In genomic region chr3:72176537-72177041, GRCh38 we compare ENCODE assay signal across 1 cellular context.
TF ChIP-seq lines count a peak whose summit lies in the region.

No MANE protein-coding gene starts in this region.

TF ChIP-seq in GM12878, 131 proteins besides CTCF, POLR2A, EP300 and RAD21 (continued from another document):
- no peak for TF ChIP-seq PRDM15 (CRISPR knock-in tag; IDR thresholded peaks at IDR 0.05)
